Comparison of ENCODE assay signal across 9 cellular contexts in the genomic region with DNA sequence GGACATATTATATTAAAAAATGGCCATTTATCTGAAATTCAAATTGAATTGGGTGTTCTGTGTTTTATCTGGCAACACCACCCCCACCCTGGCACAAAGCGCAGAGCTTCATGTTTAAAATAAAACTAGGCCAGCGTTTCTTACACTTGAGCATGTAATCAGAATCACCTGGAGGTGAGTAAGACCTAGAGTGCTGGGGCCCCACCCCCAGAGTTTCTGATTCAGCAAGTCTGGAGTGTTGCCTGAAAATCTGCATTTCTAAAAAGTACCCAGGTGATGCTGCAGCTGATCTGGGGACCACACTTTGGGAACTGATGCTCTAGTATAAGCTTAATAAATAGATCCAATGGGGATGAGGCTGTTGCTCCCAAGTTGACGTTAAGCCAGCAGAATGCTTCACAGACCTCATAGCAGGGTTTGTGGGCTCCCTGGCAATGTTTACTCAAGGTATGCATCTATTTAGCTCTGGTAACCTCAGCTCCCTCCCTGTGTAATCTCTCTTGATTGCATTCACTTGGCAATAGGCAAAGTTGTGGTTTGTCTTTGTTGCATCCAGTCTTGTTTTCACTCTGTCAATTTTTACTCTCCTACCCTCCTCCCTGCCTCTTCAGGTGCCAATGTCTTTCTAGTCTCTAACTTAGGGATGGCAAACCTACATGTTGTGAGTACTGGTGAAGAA.
DNase-seq lines count a peak whose midpoint lies in the region; ATAC-seq lines count a peak whose summit lies in the region.
"Had no signal": no experiment of that assay in that cellular context is flagged by ENCODE, and none has a peak within 500 bp of the region (broad histone marks: within the 10 kb centered on the region; RNA-seq: fewer than 3 reads in every experiment).

No MANE protein-coding gene starts in this region.

- peak overlapping the region; percentile 37 for H3K27ac ChIP-seq in rectal smooth muscle tissue (ENCODE audit: low read depth, low read length)

- intact Hi-C loops in left colon (cut with DNase I, micrococcal nuclease): no loop called here

- peaks cover 2% of the 10 kb centered on the region for H3K4me1 ChIP-seq in rectal smooth muscle tissue (ENCODE audit: control insufficient read depth, insufficient read depth, low read length)

- no peak for DNase-seq in activated CD4-positive, CD25-positive, alpha-beta regulatory T cell treated with anti-CD3 and anti-CD28 coated beads, Interleukin-2, amount 50 U/mL, for 72 hours
- DNase-seq in NCI-H526 (lab: John Stamatoyannopoulos, UW): peak; percentile 66 to 68
- DNase-seq in OCI-M1 (lab: John Stamatoyannopoulos, UW): no peak
- DNase-seq in left colon: no peak
- no peak for DNase-seq in DMS53 (lab: John Stamatoyannopoulos, UW)
- DNase-seq: NCI-H1048 had no signal

- no peak overlapping the region for H3K9ac ChIP-seq in rectal smooth muscle tissue (ENCODE audit: low read length)

- no peaks in the 10 kb centered on the region for H3K36me3 ChIP-seq in rectal smooth muscle tissue (ENCODE audit: control insufficient read depth, insufficient read depth, low read length)

- H3K4me3 ChIP-seq in rectal smooth muscle tissue (ENCODE audit: low read length): no peak overlapping the region

- peak; percentile 81 to 92 for ATAC-seq in activated CD4-positive, CD25-positive, alpha-beta regulatory T cell treated with anti-CD3 and anti-CD28 coated beads, Interleukin-2, amount 50 U/mL, for 24 hours
- ATAC-seq in HG02840 (IDR thresholded peaks at IDR 0.05; ENCODE audit: low FRiP score, unreplicated experiment) (peak; percentile 73), left colon (no peak)

- no peaks in the 10 kb centered on the region for H3K27me3 ChIP-seq in rectal smooth muscle tissue (ENCODE audit: control insufficient read depth, insufficient read depth, low read length)

Comparison
In these comparisons a context has a peak if more than half of its experiments do, and no peak if none do; other contexts are left out.
1. DNase-seq: peak in NCI-H526 (2 of 2); none in activated CD4-positive, CD25-positive, alpha-beta regulatory T cell treated with anti-CD3 and anti-CD28 coated beads, Interleukin-2, amount 50 U/mL, for 72 hours (single experiment), OCI-M1 (single experiment), left colon (0 of 2) and DMS53 (single experiment).